8 cellular contexts compared by ENCODE assay signal in the genomic region with DNA sequence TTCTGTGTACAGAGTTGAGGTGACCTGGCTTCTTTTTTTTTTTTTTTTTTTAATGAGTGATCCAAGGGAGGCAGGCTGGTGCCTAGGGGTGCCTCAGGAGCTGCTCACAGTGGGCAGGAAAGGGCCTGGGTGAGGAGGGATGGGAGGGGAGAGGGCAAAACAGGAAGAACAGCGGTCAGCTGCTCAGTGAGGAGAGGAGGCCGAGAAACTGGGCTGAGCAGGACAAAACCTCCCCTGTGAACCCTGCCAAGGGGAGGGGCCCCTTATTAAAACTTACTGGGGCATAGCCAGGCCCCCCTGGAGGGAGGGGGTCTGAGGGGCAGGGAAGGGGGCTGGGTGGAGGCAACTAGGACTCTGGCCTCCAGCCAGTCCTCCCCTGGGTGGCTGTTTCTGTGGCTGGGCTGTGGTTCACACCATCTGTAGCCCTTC. TPM values are rescaled to one million over a fixed set of nuclear protein-coding genes. Genes with fewer than 3 reads are reported as not detected.
DNase-seq lines count a peak whose midpoint lies in the region; ATAC-seq and TF ChIP-seq lines count a peak whose summit lies in the region.

No MANE protein-coding gene starts in this region.

- H3K9ac ChIP-seq in H9 (ENCODE audit: extremely low read depth, insufficient read length, low read length) = no peak overlapping the region
- no peak overlapping the region for H3K9ac ChIP-seq in endodermal cell (ENCODE audit: extremely low read depth, low read length, poor library complexity, severe bottlenecking)
- no peak overlapping the region for H3K9ac ChIP-seq in trophoblast cell (ENCODE audit: low read length)

- POLR2A ChIA-PET in activated CD8-positive, alpha-beta T cell treated with anti-CD3 and anti-CD28 coated beads, Interleukin-2, amount 10 ng/mL, durations not matched to agents 7 days and 5 days (lab: Charles Lee) = interaction anchor here (0.6 to 3.9 kb wide), 6 partner anchors 17 to 48 kb away, joined by 3 to 30 read pairs (median 4); a partner anchor contains a TSS

- H3K4me2 ChIP-seq in H9 (ENCODE audit: insufficient read depth, insufficient read length, low read length) = no peak overlapping the region
- peak overlapping the region; percentile 94 for H3K4me2 ChIP-seq in hepatocyte
- no peak overlapping the region for H3K4me2 ChIP-seq in trophoblast cell (ENCODE audit: low read length)

- H3K9me3 Mint-ChIP-seq in H9 (no peaks in the 10 kb centered on the region), endodermal cell (no peaks in the 10 kb centered on the region)
- H3K9me3 Mint-ChIP-seq in activated CD8-positive, alpha-beta T cell treated with anti-CD3 and anti-CD28 coated beads, Interleukin-2, amount 10 ng/mL, durations not matched to agents 7 days and 5 days (ENCODE audit: insufficient read depth) = no peaks in the 10 kb centered on the region
- H3K9me3 Mint-ChIP-seq in stimulated activated effector memory CD8-positive, alpha-beta T cell treated with anti-CD3 and anti-CD28 coated beads, Interleukin-12 subunit alpha, Interleukin-12 subunit beta, amount 100 ng/mL, for 72 hours = no peaks in the 10 kb centered on the region

- H4K20me1 ChIP-seq in H9 (ENCODE audit: control insufficient read depth, insufficient read depth, insufficient read length) (peaks cover 2% of the 10 kb centered on the region), hepatocyte (ENCODE audit: insufficient read depth, poor library complexity, severe bottlenecking) (peaks cover 6% of the 10 kb centered on the region)

- no peak overlapping the region for H4K91ac ChIP-seq in H9 (ENCODE audit: insufficient read length, low read depth, low read length)
- no peak overlapping the region for H4K91ac ChIP-seq in trophoblast cell (ENCODE audit: low read depth, low read length)

- no peak overlapping the region for H4K5ac ChIP-seq in H9 (ENCODE audit: insufficient read length, low read depth, low read length)

- H2AFZ ChIP-seq in H9 (ENCODE audit: low read length) (no peak overlapping the region), hepatocyte (no peak overlapping the region), trophoblast cell (ENCODE audit: insufficient read depth, low read length, poor library complexity) (no peak overlapping the region)

- H3K18ac ChIP-seq in H9 (ENCODE audit: insufficient read length, low read depth, low read length) (no peak overlapping the region), trophoblast cell (ENCODE audit: low read length) (no peak overlapping the region)

- H2AK5ac ChIP-seq in H9 (ENCODE audit: insufficient read length, low read length) (no peak overlapping the region), trophoblast cell (ENCODE audit: low read length) (no peak overlapping the region)

- peaks cover 10% of the 10 kb centered on the region for H3K79me1 ChIP-seq in H9 (ENCODE audit: insufficient read depth, low read depth, low read length, poor library complexity, severe bottlenecking)
- peaks cover 13% of the 10 kb centered on the region for H3K79me1 ChIP-seq in trophoblast cell (ENCODE audit: low read length)

- H3K27me3 ChIP-seq in H9 (ENCODE audit: insufficient read depth, low read length) (no peaks in the 10 kb centered on the region), hepatocyte (no peaks in the 10 kb centered on the region), endodermal cell (ENCODE audit: control insufficient read depth, insufficient read depth, low read length, poor library complexity, severe bottlenecking) (no peaks in the 10 kb centered on the region), trophoblast cell (ENCODE audit: insufficient read depth, low read length) (no peaks in the 10 kb centered on the region)

- no peak overlapping the region for H2BK5ac ChIP-seq in H9 (ENCODE audit: insufficient read length, low read length)
- H2BK5ac ChIP-seq in trophoblast cell (ENCODE audit: low read depth, low read length, poor library complexity) = no peak overlapping the region

- H3T11ph ChIP-seq in H9 (ENCODE audit: low read length) = no peak overlapping the region

- peaks cover 16% of the 10 kb centered on the region for H3K23me2 ChIP-seq in H9 (ENCODE audit: insufficient read length, low read depth, low read length, poor library complexity, severe bottlenecking)

- H3K4me1 ChIP-seq in H9 (ENCODE audit: insufficient read depth, low read length) (no peaks in the 10 kb centered on the region; the same call in 1 of the 2 replicates), hepatocyte (ENCODE audit: insufficient read depth) (peaks cover 25% of the 10 kb centered on the region), endodermal cell (ENCODE audit: control insufficient read depth, insufficient read depth, low read length) (peaks cover 3% of the 10 kb centered on the region), trophoblast cell (ENCODE audit: control insufficient read depth in 1 of 2, insufficient read depth in 2 of 2, low read length in 2 of 2) (peaks cover 31 to 35% of the 10 kb centered on the region in 2 experiments)

- no peak overlapping the region for H3K56ac ChIP-seq in H9 (ENCODE audit: insufficient read length, low read depth, low read length)

- CTCF ChIA-PET in activated CD8-positive, alpha-beta T cell treated with anti-CD3 and anti-CD28 coated beads, Interleukin-2, amount 10 ng/mL, durations not matched to agents 7 days and 5 days (lab: Charles Lee) = interaction anchor here (1.1 to 1.5 kb wide), 3 partner anchors 9 to 60 kb away, joined by 3 to 5 read pairs (median 4); no protein-coding TSS in a partner anchor

- no peak for ATAC-seq in activated CD8-positive, alpha-beta T cell treated with anti-CD3 and anti-CD28 coated beads, Interleukin-2, amount 10 ng/mL, durations not matched to agents 7 days and 5 days
- ATAC-seq in stimulated activated effector memory CD8-positive, alpha-beta T cell treated with anti-CD3 and anti-CD28 coated beads, Interleukin-12 subunit alpha, Interleukin-12 subunit beta, amount 100 ng/mL, for 72 hours = no peak

- no peaks in the 10 kb centered on the region for H3K9me3 ChIP-seq in H9 (ENCODE audit: control insufficient read depth, low read depth, low read length)
- H3K9me3 ChIP-seq in hepatocyte (ENCODE audit: low read depth) = no peaks in the 10 kb centered on the region
- H3K9me3 ChIP-seq in endodermal cell (ENCODE audit: control insufficient read depth, low read length) = no peaks in the 10 kb centered on the region
- no peaks in the 10 kb centered on the region for H3K9me3 ChIP-seq in trophoblast cell (ENCODE audit: insufficient read depth, low read depth, low read length)

- H3K14ac ChIP-seq in H9 (ENCODE audit: insufficient read depth, low read length) = no peak overlapping the region
- H3K14ac ChIP-seq in trophoblast cell (ENCODE audit: low read length) = no peak overlapping the region

- H3K27me3 Mint-ChIP-seq in H9 (ENCODE audit: low read depth) = no peaks in the 10 kb centered on the region; the same call in 1 of the 2 replicates
- H3K27me3 Mint-ChIP-seq in activated CD8-positive, alpha-beta T cell treated with anti-CD3 and anti-CD28 coated beads, Interleukin-2, amount 10 ng/mL, durations not matched to agents 7 days and 5 days (ENCODE audit: low read depth) = no peaks in the 10 kb centered on the region
- no peaks in the 10 kb centered on the region for H3K27me3 Mint-ChIP-seq in endodermal cell (ENCODE audit: insufficient read depth)

- H3K79me2 ChIP-seq in H9 (ENCODE audit: insufficient read depth, low read length) (peaks cover 26% of the 10 kb centered on the region; the same call in 1 of the 2 replicates), hepatocyte (peaks cover 64% of the 10 kb centered on the region), trophoblast cell (ENCODE audit: control insufficient read depth, insufficient read depth, low read length, poor library complexity) (peaks cover 8% of the 10 kb centered on the region)

- H3K36me3 ChIP-seq in hepatocyte (replicated peaks; ENCODE audit: insufficient read depth, low read depth) = no peaks in the 10 kb centered on the region
- H3K36me3 ChIP-seq in endodermal cell (ENCODE audit: control insufficient read depth, insufficient read depth, low read length) = peaks cover 8% of the 10 kb centered on the region
- peaks cover 2 to 11% of the 10 kb centered on the region in 2 experiments for H3K36me3 ChIP-seq in trophoblast cell (ENCODE audit: control insufficient read depth in 1 of 2, insufficient read depth in 2 of 2, low read length in 2 of 2)

- peaks cover 50 to 56% of the 10 kb centered on the region in 2 experiments for H3K4me1 Mint-ChIP-seq in H9
- H3K4me1 Mint-ChIP-seq in activated CD8-positive, alpha-beta T cell treated with anti-CD3 and anti-CD28 coated beads, Interleukin-2, amount 10 ng/mL, durations not matched to agents 7 days and 5 days (ENCODE audit: low read depth) = peaks cover 62% of the 10 kb centered on the region
- H3K4me1 Mint-ChIP-seq in stimulated activated effector memory CD8-positive, alpha-beta T cell treated with anti-CD3 and anti-CD28 coated beads, Interleukin-12 subunit alpha, Interleukin-12 subunit beta, amount 100 ng/mL, for 72 hours = peaks cover 71% of the 10 kb centered on the region
- peaks cover 31% of the 10 kb centered on the region for H3K4me1 Mint-ChIP-seq in endodermal cell

- H4K8ac ChIP-seq in H9 (replicated peaks; ENCODE audit: insufficient read length, low read depth, low read length) = no peak overlapping the region
- no peak overlapping the region for H4K8ac ChIP-seq in trophoblast cell (ENCODE audit: low read depth, low read length)

- H2BK20ac ChIP-seq in H9 (ENCODE audit: low read depth, low read length, poor library complexity, severe bottlenecking) = no peak overlapping the region

- no peak overlapping the region for H4K12ac ChIP-seq in trophoblast cell (ENCODE audit: low read depth, low read length)

- no peak overlapping the region for H3K4me3 ChIP-seq in hepatocyte
- no peak overlapping the region for H3K4me3 ChIP-seq in endodermal cell (ENCODE audit: low read length)
- no peak overlapping the region for H3K4me3 ChIP-seq in trophoblast cell (ENCODE audit: low read depth, low read length)

- H2BK120ac ChIP-seq in H9 (ENCODE audit: low read depth, low read length, poor library complexity, severe bottlenecking) = no peak overlapping the region
- H2BK120ac ChIP-seq in trophoblast cell (ENCODE audit: insufficient read depth, low read length, poor library complexity) = no peak overlapping the region

- no CpG with 5 or more reads among the region's 2 CpGs for WGBS in H9 (ENCODE audit: extremely low coverage, insufficient read length, low lambda C conversion rate)
- 75% methylated on average over 2 of the region's 2 CpGs for WGBS in hepatocyte (ENCODE audit: low lambda C conversion rate, missing lambda C conversion rate)
- 87% methylated on average over 2 of the region's 2 CpGs; no CpG with 5 or more reads in 1 of the 2 experiments for WGBS in endodermal cell (ENCODE audit: insufficient coverage in 1 of 2, insufficient read length in 1 of 2), 2 experiments
- WGBS in trophoblast cell (ENCODE audit: extremely low coverage, insufficient coverage, insufficient read length) = no CpG with 5 or more reads among the region's 2 CpGs

- no peak overlapping the region for H3K4ac ChIP-seq in H9 (ENCODE audit: low read depth, low read length)
- no peak overlapping the region for H3K4ac ChIP-seq in trophoblast cell (ENCODE audit: low read depth, low read length)

- H3K9me2 ChIP-seq in hepatocyte (replicated peaks; ENCODE audit: insufficient read depth) = no peaks in the 10 kb centered on the region

- no peak overlapping the region for H2BK15ac ChIP-seq in H9 (ENCODE audit: low read depth, low read length)

- H3K36me3 Mint-ChIP-seq in H9 (ENCODE audit: insufficient read depth in 1 of 3, low read depth in 3 of 3) (peaks cover 9 to 22% (median 15%) of the 10 kb centered on the region in 3 experiments; a peak in 6 of 7 replicates), endodermal cell (ENCODE audit: low read depth) (peaks cover 15% of the 10 kb centered on the region)
- H3K36me3 Mint-ChIP-seq in activated CD8-positive, alpha-beta T cell treated with anti-CD3 and anti-CD28 coated beads, Interleukin-2, amount 10 ng/mL, durations not matched to agents 7 days and 5 days (ENCODE audit: low read depth) = peaks cover 38% of the 10 kb centered on the region
- peaks cover 58% of the 10 kb centered on the region for H3K36me3 Mint-ChIP-seq in stimulated activated effector memory CD8-positive, alpha-beta T cell treated with anti-CD3 and anti-CD28 coated beads, Interleukin-12 subunit alpha, Interleukin-12 subunit beta, amount 100 ng/mL, for 72 hours

- DNase-seq in H9 (no peak), hepatocyte (ENCODE audit: low spot score) (no peak), endodermal cell (no peak), trophoblast cell (no peak), LoVo (ENCODE audit: low spot score) (no peak), GM13976 (ENCODE audit: low spot score) (no peak)
- no peak for DNase-seq in activated CD8-positive, alpha-beta T cell treated with anti-CD3 and anti-CD28 coated beads, Interleukin-2, amount 10 ng/mL, durations not matched to agents 7 days and 5 days
- DNase-seq in stimulated activated effector memory CD8-positive, alpha-beta T cell treated with anti-CD3 and anti-CD28 coated beads, Interleukin-12 subunit alpha, Interleukin-12 subunit beta, amount 100 ng/mL, for 72 hours (ENCODE audit: low spot score in 2 of 2) = no peak

- in situ Hi-C loops in GM13976 (cut with MboI; ENCODE audit: low sequenced_read_pairs, unreplicated experiment) = no loop called here

- no peak overlapping the region; a peak in 1 of 5 replicates for H3K4me3 Mint-ChIP-seq in H9
- H3K4me3 Mint-ChIP-seq in activated CD8-positive, alpha-beta T cell treated with anti-CD3 and anti-CD28 coated beads, Interleukin-2, amount 10 ng/mL, durations not matched to agents 7 days and 5 days = peak overlapping the region; percentile 90
- H3K4me3 Mint-ChIP-seq in stimulated activated effector memory CD8-positive, alpha-beta T cell treated with anti-CD3 and anti-CD28 coated beads, Interleukin-12 subunit alpha, Interleukin-12 subunit beta, amount 100 ng/mL, for 72 hours = peak overlapping the region; percentile 83
- no peak overlapping the region for H3K4me3 Mint-ChIP-seq in endodermal cell

- H3K23ac ChIP-seq in H9 (ENCODE audit: insufficient read length, low read depth, low read length) (no peak overlapping the region), trophoblast cell (ENCODE audit: low read length) (no peak overlapping the region)

- peak overlapping the region in 2 of 3 experiments; percentile 43 to 67; a peak in 3 of 7 replicates for H3K27ac Mint-ChIP-seq in H9
- peak overlapping the region; percentile 81 for H3K27ac Mint-ChIP-seq in activated CD8-positive, alpha-beta T cell treated with anti-CD3 and anti-CD28 coated beads, Interleukin-2, amount 10 ng/mL, durations not matched to agents 7 days and 5 days
- peak overlapping the region; percentile 88 for H3K27ac Mint-ChIP-seq in stimulated activated effector memory CD8-positive, alpha-beta T cell treated with anti-CD3 and anti-CD28 coated beads, Interleukin-12 subunit alpha, Interleukin-12 subunit beta, amount 100 ng/mL, for 72 hours
- H3K27ac Mint-ChIP-seq in endodermal cell = no peak overlapping the region

- H2BK12ac ChIP-seq in H9 (ENCODE audit: insufficient read length, low read depth, low read length) (no peak overlapping the region), trophoblast cell (ENCODE audit: low read length) (no peak overlapping the region)

- TF ChIP-seq CTCF in H9 (conservative IDR thresholded peaks at IDR 0.05) (no peak), hepatocyte (IDR thresholded peaks at IDR 0.05; ENCODE audit: poor library complexity) (no peak), endodermal cell (conservative IDR thresholded peaks at IDR 0.05) (no peak), GM13976 (IDR thresholded peaks at IDR 0.05; ENCODE audit: borderline replicate concordance, control extremely low read depth, extremely low read depth, insufficient read depth, missing control alignments) (no peak)

- H3K27ac ChIP-seq in H9 (ENCODE audit: insufficient read length, low read depth, low read length) (no peak overlapping the region), hepatocyte (peak overlapping the region; percentile 73), endodermal cell (ENCODE audit: low read depth, low read length) (no peak overlapping the region), trophoblast cell (ENCODE audit: low read depth, low read length) (no peak overlapping the region)

RNA-seq across cellular contexts. Expression of a gene that starts 3.5 kb away (rescaled TPM):
- 16.6 and 18.1 TPM in 2 replicates for total RNA-seq in H9 (2021)
- total RNA-seq in activated CD8-positive, alpha-beta T cell treated with anti-CD3 and anti-CD28 coated beads, Interleukin-2, amount 10 ng/mL, durations not matched to agents 7 days and 5 days = 10 to 100 TPM; 25.8 to 26.4 TPM
- 12.4 and 12.7 TPM in 2 replicates for total RNA-seq in hepatocyte
- polyA plus RNA-seq in hepatocyte = 15.1 and 19.7 TPM in 2 replicates
- total RNA-seq in endodermal cell = 10 to 100 TPM; 10.2 to 12.9 TPM
- polyA plus RNA-seq in endodermal cell (2013, experiment 1 of 2) = 10.9 TPM
- polyA plus RNA-seq in endodermal cell (2013, experiment 2 of 2) = 10.4 TPM
- 12.4 and 13.6 TPM in 2 replicates for polyA plus RNA-seq in trophoblast cell (2013)

RNA-seq across cellular contexts. Expression of a gene that starts 19.8 kb away (rescaled TPM):
- total RNA-seq in H9 (2021) (64.0 and 74.4 TPM in 2 replicates), hepatocyte (0.76 and 1.5 TPM in 2 replicates), endodermal cell (10 to 100 TPM; 60.7 to 64.6 TPM)
- 10 to 100 TPM; 69.1 to 71.1 TPM for total RNA-seq in activated CD8-positive, alpha-beta T cell treated with anti-CD3 and anti-CD28 coated beads, Interleukin-2, amount 10 ng/mL, durations not matched to agents 7 days and 5 days
- polyA plus RNA-seq in hepatocyte = 3.3 and 3.8 TPM in 2 replicates
- polyA plus RNA-seq in endodermal cell (2013, experiment 1 of 2) = 46.2 TPM
- 44.8 TPM for polyA plus RNA-seq in endodermal cell (2013, experiment 2 of 2)
- polyA plus RNA-seq in trophoblast cell (2013) = 7.7 and 8.2 TPM in 2 replicates

Comparison
In these comparisons a context has a peak if more than half of its experiments do, and no peak if none do; other contexts are left out.
1. H3K4me3 Mint-ChIP-seq: peak in activated CD8-positive, alpha-beta T cell treated with anti-CD3 and anti-CD28 coated beads, Interleukin-2, amount 10 ng/mL, durations not matched to agents 7 days and 5 days (single experiment) and stimulated activated effector memory CD8-positive, alpha-beta T cell treated with anti-CD3 and anti-CD28 coated beads, Interleukin-12 subunit alpha, Interleukin-12 subunit beta, amount 100 ng/mL, for 72 hours (single experiment); none in H9 (0 of 2) and endodermal cell (single experiment).
2. RNA of a gene that starts 19.8 kb away (total RNA-seq): 64.0 to 74.4 TPM in H9, 69.1 to 71.1 TPM in activated CD8-positive, alpha-beta T cell treated with anti-CD3 and anti-CD28 coated beads, Interleukin-2, amount 10 ng/mL, durations not matched to agents 7 days and 5 days and 60.7 to 64.6 TPM in endodermal cell; 0.76 to 1.5 TPM in hepatocyte; every median in the first group is over 10 times any median in the second.